1 cellular context compared by ENCODE assay signal in the genomic region with DNA sequence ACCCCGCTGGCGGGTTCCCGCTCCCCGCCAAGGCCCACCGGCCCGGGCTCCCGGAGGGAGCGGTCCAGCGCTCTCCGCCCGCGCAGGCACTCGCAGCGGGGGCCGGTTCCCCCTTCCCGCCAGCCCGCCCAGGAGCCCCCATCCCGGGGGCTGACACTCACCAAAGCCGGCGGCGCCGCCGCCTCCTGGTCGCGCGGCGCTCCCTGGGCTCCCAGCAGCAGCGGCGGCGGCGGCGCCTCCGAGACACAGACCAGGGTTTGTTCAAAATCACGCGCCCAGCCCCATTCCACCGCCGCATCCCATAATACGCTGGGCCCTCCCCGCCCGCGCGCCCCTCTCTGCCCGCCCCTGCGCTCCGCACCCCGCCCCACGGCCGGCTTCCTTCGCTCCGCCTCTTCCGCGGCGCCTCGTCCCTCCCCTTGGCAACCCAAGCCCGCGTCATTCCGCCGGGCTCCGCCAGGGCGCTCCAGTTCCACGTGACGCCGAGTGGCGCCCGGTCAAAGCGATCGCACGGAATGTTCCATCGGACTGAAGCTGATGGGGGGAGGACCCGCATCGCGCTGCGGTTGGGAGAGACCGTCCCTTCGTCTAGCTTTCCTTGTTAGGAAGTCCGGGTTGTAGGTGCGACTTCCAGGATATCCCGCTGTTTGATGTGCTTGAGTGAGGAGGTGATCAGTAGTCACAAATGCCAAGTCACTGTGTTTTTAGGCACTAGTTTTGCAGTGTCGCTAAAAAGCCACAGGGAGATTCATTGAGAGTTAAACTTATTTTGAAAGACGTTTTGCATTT.
TF ChIP-seq lines count a peak whose summit lies in the region.

No MANE protein-coding gene starts in this region.

TF ChIP-seq in K562, 482 proteins besides CTCF, POLR2A, EP300 and RAD21 (continued from another document and continues in another):
- no peak for TF ChIP-seq FOXP4 (CRISPR knock-in tag; IDR thresholded peaks at IDR 0.05; ENCODE audit: borderline replicate concordance)
- TF ChIP-seq ZNF589 (CRISPR knock-in tag; IDR thresholded peaks at IDR 0.05; ENCODE audit: low read depth) = no peak
- no peak for TF ChIP-seq ZNF785 (CRISPR knock-in tag; IDR thresholded peaks at IDR 0.05)
- peak in 1 of 2 experiments; percentile 97; a peak in 2 of 4 replicates for TF ChIP-seq MLLT1 (IDR thresholded peaks at IDR 0.05)
- no peak for TF ChIP-seq ZNF133 (CRISPR knock-in tag; IDR thresholded peaks at IDR 0.05)
- peak; percentile 87 for TF ChIP-seq GABPA (tag; conservative IDR thresholded peaks at IDR 0.05; ENCODE audit: low read depth)
- TF ChIP-seq ZNF253 (CRISPR knock-in tag; conservative IDR thresholded peaks at IDR 0.05) = no peak
- TF ChIP-seq MIER1 (IDR thresholded peaks at IDR 0.05; ENCODE audit: low read depth) = no peak
- TF ChIP-seq ZNF766 (CRISPR knock-in tag; conservative IDR thresholded peaks at IDR 0.05) = no peak
- TF ChIP-seq, protein P1, sequence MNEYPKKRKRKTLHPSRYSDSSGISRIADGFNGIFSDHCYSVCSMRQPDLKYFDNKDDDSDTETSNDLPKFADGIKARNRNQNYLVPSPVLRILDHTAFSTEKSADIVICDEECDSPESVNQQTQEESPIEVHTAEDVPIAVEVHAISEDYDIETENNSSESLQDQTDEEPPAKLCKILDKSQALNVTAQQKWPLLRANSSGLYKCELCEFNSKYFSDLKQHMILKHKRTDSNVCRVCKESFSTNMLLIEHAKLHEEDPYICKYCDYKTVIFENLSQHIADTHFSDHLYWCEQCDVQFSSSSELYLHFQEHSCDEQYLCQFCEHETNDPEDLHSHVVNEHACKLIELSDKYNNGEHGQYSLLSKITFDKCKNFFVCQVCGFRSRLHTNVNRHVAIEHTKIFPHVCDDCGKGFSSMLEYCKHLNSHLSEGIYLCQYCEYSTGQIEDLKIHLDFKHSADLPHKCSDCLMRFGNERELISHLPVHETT (CRISPR knock-in tag; conservative IDR thresholded peaks at IDR 0.05 in 1 of 2, IDR thresholded peaks at IDR 0.05 in 1 of 2) = peak in 1 of 2 experiments; percentile 83; a peak in 2 of 4 replicates
- no peak for TF ChIP-seq PURB (CRISPR knock-in tag; IDR thresholded peaks at IDR 0.05; ENCODE audit: low read depth)
- no peak for TF ChIP-seq MTF1 (CRISPR knock-in tag; IDR thresholded peaks at IDR 0.05; ENCODE audit: borderline replicate concordance)
- no peak for TF ChIP-seq CREBBP (IDR thresholded peaks at IDR 0.05; ENCODE audit: low read depth, low read length)
- no peak for TF ChIP-seq ZNF764 (CRISPR knock-in tag; IDR thresholded peaks at IDR 0.05; ENCODE audit: low read depth)
- peak; percentile 77 for TF ChIP-seq TAF9B (IDR thresholded peaks at IDR 0.05; ENCODE audit: partially characterized antibody)
- TF ChIP-seq ATF7 (IDR thresholded peaks at IDR 0.05) = peak; percentile 99
- TF ChIP-seq, protein P2, sequence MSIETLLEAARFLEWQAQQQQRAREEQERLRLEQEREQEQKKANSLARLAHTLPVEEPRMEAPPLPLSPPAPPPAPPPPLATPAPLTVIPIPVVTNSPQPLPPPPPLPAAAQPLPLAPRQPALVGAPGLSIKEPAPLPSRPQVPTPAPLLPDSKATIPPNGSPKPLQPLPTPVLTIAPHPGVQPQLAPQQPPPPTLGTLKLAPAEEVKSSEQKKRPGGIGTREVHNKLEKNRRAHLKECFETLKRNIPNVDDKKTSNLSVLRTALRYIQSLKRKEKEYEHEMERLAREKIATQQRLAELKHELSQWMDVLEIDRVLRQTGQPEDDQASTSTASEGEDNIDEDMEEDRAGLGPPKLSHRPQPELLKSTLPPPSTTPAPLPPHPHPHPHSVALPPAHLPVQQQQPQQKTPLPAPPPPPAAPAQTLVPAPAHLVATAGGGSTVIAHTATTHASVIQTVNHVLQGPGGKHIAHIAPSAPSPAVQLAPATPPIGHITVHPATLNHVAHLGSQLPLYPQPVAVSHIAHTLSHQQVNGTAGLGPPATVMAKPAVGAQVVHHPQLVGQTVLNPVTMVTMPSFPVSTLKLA (conservative IDR thresholded peaks at IDR 0.05) = peak; percentile 95 to 97
- TF ChIP-seq NFRKB (IDR thresholded peaks at IDR 0.05; ENCODE audit: low read depth) = no peak; the same call in 1 of the 2 replicates
- TF ChIP-seq ZNF445 (CRISPR knock-in tag; IDR thresholded peaks at IDR 0.05; ENCODE audit: low read depth) = no peak
- no peak for TF ChIP-seq FOXA1 (IDR thresholded peaks at IDR 0.05; ENCODE audit: borderline replicate concordance)
- TF ChIP-seq HMGXB4 (CRISPR knock-in tag; IDR thresholded peaks at IDR 0.05) = 0 out of 2 replicates have a peak, but pooled peaks have one; percentile 53
- TF ChIP-seq POLR2G (IDR thresholded peaks at IDR 0.05; ENCODE audit: low read depth, low read length) = peak; percentile 92
- no peak for TF ChIP-seq POLR3G (IDR thresholded peaks at IDR 0.05; ENCODE audit: extremely low read depth, insufficient read length, insufficient replicate concordance)
- TF ChIP-seq NR2C2 (CRISPR knock-in tag; IDR thresholded peaks at IDR 0.05) = no peak
- peak; percentile 45; the same call in 1 of the 2 replicates for TF ChIP-seq NR2C2 (tag; IDR thresholded peaks at IDR 0.05)
- TF ChIP-seq SIN3A (IDR thresholded peaks at IDR 0.05; ENCODE audit: borderline replicate concordance in 2 of 2, control insufficient read depth in 1 of 2, low read depth in 2 of 2, low read length in 2 of 2) = peak; percentile 19 to 37; a peak in 1 of 4 replicates
- no peak for TF ChIP-seq ZSCAN29 (IDR thresholded peaks at IDR 0.05)
- TF ChIP-seq, protein P3, sequence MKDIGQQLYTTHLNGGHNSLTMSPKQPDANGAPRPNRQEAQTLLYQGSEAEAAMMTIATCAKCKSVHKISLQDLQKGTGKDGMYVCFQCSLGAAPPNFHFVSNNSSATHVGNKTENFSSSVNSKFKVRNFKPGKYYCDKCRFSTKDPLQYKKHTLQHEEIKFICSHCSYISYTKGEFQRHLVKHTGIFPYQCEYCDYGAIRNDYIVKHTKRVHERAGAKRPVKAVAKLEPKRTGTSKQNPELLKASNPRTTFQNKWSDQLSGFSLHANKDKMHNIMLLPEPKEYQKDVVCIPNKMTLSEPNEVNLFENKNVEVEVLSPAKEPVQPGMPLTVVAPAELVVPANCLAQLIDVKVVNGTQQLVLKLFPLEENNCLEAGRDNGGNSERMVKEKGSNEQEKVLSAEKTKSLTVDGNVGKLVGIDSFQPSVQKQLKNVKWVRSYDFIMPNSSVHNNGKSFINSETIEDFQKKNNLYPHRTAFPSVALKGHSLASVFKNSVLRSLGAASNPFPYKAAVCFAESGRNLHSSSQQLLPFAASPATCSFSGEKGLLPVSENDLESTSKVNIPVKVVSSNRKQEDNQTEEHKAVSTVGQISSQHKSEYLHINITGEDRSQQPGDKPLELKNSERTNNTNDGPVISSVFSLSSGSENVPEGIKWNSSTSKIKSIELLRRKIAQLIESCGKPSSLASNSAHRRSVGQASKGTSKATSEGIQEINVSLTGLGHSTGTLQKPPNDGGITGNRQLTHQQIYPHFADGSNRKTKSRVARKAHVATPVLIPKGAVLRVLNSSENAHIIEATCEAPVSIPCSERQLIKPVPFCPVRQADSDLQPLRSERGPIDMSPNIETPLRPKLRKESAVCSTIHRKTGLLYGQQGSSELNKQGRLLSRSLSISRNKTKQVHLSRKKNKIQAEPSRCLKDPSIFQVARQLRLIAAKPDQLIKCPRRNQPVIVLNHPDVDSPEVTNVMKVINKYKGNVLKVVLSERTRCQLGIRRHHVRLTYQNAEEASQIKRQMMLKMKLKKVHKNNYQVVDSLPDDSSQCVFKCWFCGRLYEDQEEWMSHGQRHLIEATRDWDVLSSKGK (CRISPR knock-in tag; IDR thresholded peaks at IDR 0.05) = no peak
- peak; percentile 90; the same call in 1 of the 2 replicates for TF ChIP-seq KAT7 (CRISPR knock-in tag; IDR thresholded peaks at IDR 0.05; ENCODE audit: borderline replicate concordance)
- TF ChIP-seq TEAD1 (CRISPR knock-in tag; IDR thresholded peaks at IDR 0.05) = peak in 1 of 2 experiments; percentile 85; a peak in 2 of 4 replicates
- no peak for TF ChIP-seq ZNF695 (CRISPR knock-in tag; IDR thresholded peaks at IDR 0.05)
- no peak for TF ChIP-seq ZNF780A (CRISPR knock-in tag; IDR thresholded peaks at IDR 0.05)
- TF ChIP-seq, protein P4, sequence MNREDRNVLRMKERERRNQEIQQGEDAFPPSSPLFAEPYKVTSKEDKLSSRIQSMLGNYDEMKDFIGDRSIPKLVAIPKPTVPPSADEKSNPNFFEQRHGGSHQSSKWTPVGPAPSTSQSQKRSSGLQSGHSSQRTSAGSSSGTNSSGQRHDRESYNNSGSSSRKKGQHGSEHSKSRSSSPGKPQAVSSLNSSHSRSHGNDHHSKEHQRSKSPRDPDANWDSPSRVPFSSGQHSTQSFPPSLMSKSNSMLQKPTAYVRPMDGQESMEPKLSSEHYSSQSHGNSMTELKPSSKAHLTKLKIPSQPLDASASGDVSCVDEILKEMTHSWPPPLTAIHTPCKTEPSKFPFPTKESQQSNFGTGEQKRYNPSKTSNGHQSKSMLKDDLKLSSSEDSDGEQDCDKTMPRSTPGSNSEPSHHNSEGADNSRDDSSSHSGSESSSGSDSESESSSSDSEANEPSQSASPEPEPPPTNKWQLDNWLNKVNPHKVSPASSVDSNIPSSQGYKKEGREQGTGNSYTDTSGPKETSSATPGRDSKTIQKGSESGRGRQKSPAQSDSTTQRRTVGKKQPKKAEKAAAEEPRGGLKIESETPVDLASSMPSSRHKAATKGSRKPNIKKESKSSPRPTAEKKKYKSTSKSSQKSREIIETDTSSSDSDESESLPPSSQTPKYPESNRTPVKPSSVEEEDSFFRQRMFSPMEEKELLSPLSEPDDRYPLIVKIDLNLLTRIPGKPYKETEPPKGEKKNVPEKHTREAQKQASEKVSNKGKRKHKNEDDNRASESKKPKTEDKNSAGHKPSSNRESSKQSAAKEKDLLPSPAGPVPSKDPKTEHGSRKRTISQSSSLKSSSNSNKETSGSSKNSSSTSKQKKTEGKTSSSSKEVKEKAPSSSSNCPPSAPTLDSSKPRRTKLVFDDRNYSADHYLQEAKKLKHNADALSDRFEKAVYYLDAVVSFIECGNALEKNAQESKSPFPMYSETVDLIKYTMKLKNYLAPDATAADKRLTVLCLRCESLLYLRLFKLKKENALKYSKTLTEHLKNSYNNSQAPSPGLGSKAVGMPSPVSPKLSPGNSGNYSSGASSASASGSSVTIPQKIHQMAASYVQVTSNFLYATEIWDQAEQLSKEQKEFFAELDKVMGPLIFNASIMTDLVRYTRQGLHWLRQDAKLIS (CRISPR knock-in tag; IDR thresholded peaks at IDR 0.05) = peak; percentile 88; the same call in 1 of the 2 replicates
- TF ChIP-seq JUNB (CRISPR knock-in tag; conservative IDR thresholded peaks at IDR 0.05) = no peak
- TF ChIP-seq ZBTB5 (IDR thresholded peaks at IDR 0.05) = no peak
- no peak for TF ChIP-seq ZNF217 (CRISPR knock-in tag; IDR thresholded peaks at IDR 0.05)
- peak; percentile 91 for TF ChIP-seq RAD51 (IDR thresholded peaks at IDR 0.05; ENCODE audit: borderline replicate concordance, low read depth)
- TF ChIP-seq, protein P5, sequence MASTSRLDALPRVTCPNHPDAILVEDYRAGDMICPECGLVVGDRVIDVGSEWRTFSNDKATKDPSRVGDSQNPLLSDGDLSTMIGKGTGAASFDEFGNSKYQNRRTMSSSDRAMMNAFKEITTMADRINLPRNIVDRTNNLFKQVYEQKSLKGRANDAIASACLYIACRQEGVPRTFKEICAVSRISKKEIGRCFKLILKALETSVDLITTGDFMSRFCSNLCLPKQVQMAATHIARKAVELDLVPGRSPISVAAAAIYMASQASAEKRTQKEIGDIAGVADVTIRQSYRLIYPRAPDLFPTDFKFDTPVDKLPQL (IDR thresholded peaks at IDR 0.05; ENCODE audit: extremely low read depth, insufficient read length) = no peak
- no peak for TF ChIP-seq MEF2D (tag; conservative IDR thresholded peaks at IDR 0.05; ENCODE audit: low read depth)
